Comparison of ENCODE assay signal across 17 cellular contexts in genomic region chr2:125427721-125428315, GRCh38.
"Had no signal": no experiment of that assay in that cellular context is flagged by ENCODE, and none has a peak within 500 bp of the region (broad histone marks: within the 10 kb centered on the region; RNA-seq: fewer than 3 reads in every experiment).

No MANE protein-coding gene starts in this region.

- H3K4me1 ChIP-seq: colonic mucosa, heart left ventricle, right atrium auricular region, sigmoid colon, stomach had no signal

- H3K27me3 ChIP-seq: colonic mucosa, heart left ventricle, right atrium auricular region, sigmoid colon, stomach had no signal

- H3K36me3 ChIP-seq: colonic mucosa, heart left ventricle, right atrium auricular region, sigmoid colon, stomach had no signal

- H3K4me3 ChIP-seq: colonic mucosa, heart left ventricle, mucosa of descending colon, right atrium auricular region, sigmoid colon, stomach had no signal

- H3K27ac ChIP-seq: colonic mucosa, heart left ventricle, right atrium auricular region, sigmoid colon, stomach had no signal

- H3K9me3 ChIP-seq: colonic mucosa, mucosa of descending colon, right atrium auricular region, sigmoid colon had no signal

- DNase-seq: colonic mucosa; dermis blood vessel endothelial cell; endodermal cell; erythroblast; heart left ventricle; hypothalamus; kidney glomerular epithelial cell; mammary epithelial cell; mucosa of descending colon; natural killer cell; sigmoid colon; small intestine; stimulated activated CD4-positive, alpha-beta T cell treated with anti-CD3 and anti-CD28 coated beads, Interleukin-12 subunit alpha, Interleukin-12 subunit beta, amount 100 ng/mL, for 4 hours; stimulated activated naive CD4-positive, alpha-beta T cell; stomach; trophoblast cell had no signal
